ENCODE assay signal across 1 cellular context in the genomic region with DNA sequence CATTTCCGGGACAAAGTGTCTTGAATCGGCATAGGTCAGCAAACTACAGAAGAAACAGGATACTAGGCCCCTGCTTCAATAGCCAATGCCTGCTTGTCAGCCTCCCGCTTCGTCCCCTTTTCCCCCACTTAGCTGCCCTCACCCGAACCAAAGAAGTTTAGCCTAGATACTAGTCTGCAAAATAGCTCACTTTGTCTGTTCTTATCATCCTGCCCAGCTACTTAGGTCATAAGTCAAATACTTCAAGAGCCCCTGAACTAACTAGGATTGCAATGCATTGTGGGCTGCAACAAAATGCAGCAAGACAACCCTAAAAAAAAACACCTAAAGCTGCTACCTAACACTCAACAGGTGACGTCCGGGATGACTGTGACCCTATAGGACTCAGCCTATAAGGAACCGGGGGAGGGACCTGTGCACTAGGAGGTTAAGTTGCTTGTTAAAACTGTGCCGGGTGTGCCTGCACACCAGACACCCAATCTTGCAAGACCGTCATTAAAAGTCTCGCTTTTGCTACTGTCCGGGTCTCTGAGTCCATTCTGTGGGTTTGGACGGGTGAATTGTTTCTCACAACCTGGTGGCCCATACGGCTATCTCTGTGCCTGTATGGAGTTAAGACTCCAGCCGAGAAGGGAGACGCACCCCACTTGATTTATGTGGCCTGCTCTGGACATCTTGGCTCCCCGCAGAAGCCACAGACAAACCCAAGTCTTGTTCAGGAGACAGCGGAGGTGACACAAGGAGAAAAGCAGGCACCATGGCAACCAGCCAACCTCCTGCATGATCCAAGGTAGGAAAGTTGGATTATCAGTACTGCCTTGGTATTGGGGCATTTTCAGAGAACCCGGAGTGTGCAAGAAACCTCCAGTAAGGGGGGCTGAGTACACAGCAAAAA.
A peak's percentile ranks its signal among the peaks of the same experiment; 100 is the strongest.
TF ChIP-seq lines count a peak whose summit lies in the region.

No MANE protein-coding gene starts in this region.

TF ChIP-seq in K562, 482 proteins besides CTCF, POLR2A, EP300 and RAD21 (continued from another document and continues in another):
- TF ChIP-seq NFIX (CRISPR knock-in tag; IDR thresholded peaks at IDR 0.05; ENCODE audit: low read depth) (no peak), HMGN3 (IDR thresholded peaks at IDR 0.05; ENCODE audit: borderline replicate concordance, extremely low read depth, insufficient read length, low read depth, low read length) (no peak), BHLHE40 (IDR thresholded peaks at IDR 0.05; ENCODE audit: low read length) (no peak), BRD4 (IDR thresholded peaks at IDR 0.05) (no peak), FOSL1 (tag; conservative IDR thresholded peaks at IDR 0.05) (no peak), ZFX (CRISPR knock-in tag; IDR thresholded peaks at IDR 0.05) (no peak), ZNF140 (CRISPR knock-in tag; IDR thresholded peaks at IDR 0.05) (no peak), MCM3 (IDR thresholded peaks at IDR 0.05) (no peak), ZNF316 (IDR thresholded peaks at IDR 0.05) (0 out of 2 replicates have a peak, but pooled peaks have one; percentile 6), PCBP1 (IDR thresholded peaks at IDR 0.05; ENCODE audit: low read depth, low read length, poor library complexity, severe bottlenecking) (no peak), KDM2B (CRISPR knock-in tag; IDR thresholded peaks at IDR 0.05) (no peak), HEY1 (CRISPR knock-in tag; IDR thresholded peaks at IDR 0.05; ENCODE audit: borderline replicate concordance) (no peak), RBM39 (optimal IDR thresholded peaks at IDR 0.05; ENCODE audit: low read depth, low read length) (no peak), XRCC3 (IDR thresholded peaks at IDR 0.05) (no peak), PHB2 (IDR thresholded peaks at IDR 0.05; ENCODE audit: low read depth) (no peak), SRSF9 (IDR thresholded peaks at IDR 0.05; ENCODE audit: borderline replicate concordance, low read depth, low read length) (no peak), EGR1 (conservative IDR thresholded peaks at IDR 0.05) (no peak), ARID1B (IDR thresholded peaks at IDR 0.05) (peak; percentile 44; the same call in 1 of the 2 replicates), ETV5 (CRISPR knock-in tag; IDR thresholded peaks at IDR 0.05; ENCODE audit: low read depth) (no peak), BMI1 (IDR thresholded peaks at IDR 0.05; ENCODE audit: low read length) (no peak), RBFOX2 (IDR thresholded peaks at IDR 0.05; ENCODE audit: low read depth, low read length) (no peak), RBM14 (IDR thresholded peaks at IDR 0.05; ENCODE audit: borderline replicate concordance, insufficient read depth, low read depth, low read length) (no peak), GTF2E2 (tag; IDR thresholded peaks at IDR 0.05) (no peak), SLC30A9 (CRISPR knock-in tag; IDR thresholded peaks at IDR 0.05) (no peak), SREBF2 (CRISPR knock-in tag; IDR thresholded peaks at IDR 0.05) (no peak), ZNF766 (CRISPR knock-in tag; conservative IDR thresholded peaks at IDR 0.05) (peak; percentile 89), ZNF143 (CRISPR knock-in tag; IDR thresholded peaks at IDR 0.05) (peak; percentile 45; the same call in 1 of the 2 replicates), TAL1 (IDR thresholded peaks at IDR 0.05) (peak; percentile 17; the same call in 1 of the 2 replicates), TAF7 (tag; IDR thresholded peaks at IDR 0.05) (no peak)
- TF ChIP-seq, protein P1, sequence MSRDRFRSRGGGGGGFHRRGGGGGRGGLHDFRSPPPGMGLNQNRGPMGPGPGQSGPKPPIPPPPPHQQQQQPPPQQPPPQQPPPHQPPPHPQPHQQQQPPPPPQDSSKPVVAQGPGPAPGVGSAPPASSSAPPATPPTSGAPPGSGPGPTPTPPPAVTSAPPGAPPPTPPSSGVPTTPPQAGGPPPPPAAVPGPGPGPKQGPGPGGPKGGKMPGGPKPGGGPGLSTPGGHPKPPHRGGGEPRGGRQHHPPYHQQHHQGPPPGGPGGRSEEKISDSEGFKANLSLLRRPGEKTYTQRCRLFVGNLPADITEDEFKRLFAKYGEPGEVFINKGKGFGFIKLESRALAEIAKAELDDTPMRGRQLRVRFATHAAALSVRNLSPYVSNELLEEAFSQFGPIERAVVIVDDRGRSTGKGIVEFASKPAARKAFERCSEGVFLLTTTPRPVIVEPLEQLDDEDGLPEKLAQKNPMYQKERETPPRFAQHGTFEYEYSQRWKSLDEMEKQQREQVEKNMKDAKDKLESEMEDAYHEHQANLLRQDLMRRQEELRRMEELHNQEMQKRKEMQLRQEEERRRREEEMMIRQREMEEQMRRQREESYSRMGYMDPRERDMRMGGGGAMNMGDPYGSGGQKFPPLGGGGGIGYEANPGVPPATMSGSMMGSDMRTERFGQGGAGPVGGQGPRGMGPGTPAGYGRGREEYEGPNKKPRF (IDR thresholded peaks at IDR 0.05; ENCODE audit: low read depth, low read length), result no peak
- TF ChIP-seq, protein P2, sequence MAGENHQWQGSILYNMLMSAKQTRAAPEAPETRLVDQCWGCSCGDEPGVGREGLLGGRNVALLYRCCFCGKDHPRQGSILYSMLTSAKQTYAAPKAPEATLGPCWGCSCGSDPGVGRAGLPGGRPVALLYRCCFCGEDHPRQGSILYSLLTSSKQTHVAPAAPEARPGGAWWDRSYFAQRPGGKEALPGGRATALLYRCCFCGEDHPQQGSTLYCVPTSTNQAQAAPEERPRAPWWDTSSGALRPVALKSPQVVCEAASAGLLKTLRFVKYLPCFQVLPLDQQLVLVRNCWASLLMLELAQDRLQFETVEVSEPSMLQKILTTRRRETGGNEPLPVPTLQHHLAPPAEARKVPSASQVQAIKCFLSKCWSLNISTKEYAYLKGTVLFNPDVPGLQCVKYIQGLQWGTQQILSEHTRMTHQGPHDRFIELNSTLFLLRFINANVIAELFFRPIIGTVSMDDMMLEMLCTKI (IDR thresholded peaks at IDR 0.05; ENCODE audit: partially characterized antibody), result no peak
- TF ChIP-seq, protein P3, sequence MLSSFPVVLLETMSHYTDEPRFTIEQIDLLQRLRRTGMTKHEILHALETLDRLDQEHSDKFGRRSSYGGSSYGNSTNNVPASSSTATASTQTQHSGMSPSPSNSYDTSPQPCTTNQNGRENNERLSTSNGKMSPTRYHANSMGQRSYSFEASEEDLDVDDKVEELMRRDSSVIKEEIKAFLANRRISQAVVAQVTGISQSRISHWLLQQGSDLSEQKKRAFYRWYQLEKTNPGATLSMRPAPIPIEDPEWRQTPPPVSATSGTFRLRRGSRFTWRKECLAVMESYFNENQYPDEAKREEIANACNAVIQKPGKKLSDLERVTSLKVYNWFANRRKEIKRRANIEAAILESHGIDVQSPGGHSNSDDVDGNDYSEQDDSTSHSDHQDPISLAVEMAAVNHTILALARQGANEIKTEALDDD (IDR thresholded peaks at IDR 0.05), result peak; percentile 91
- TF ChIP-seq, protein P4, sequence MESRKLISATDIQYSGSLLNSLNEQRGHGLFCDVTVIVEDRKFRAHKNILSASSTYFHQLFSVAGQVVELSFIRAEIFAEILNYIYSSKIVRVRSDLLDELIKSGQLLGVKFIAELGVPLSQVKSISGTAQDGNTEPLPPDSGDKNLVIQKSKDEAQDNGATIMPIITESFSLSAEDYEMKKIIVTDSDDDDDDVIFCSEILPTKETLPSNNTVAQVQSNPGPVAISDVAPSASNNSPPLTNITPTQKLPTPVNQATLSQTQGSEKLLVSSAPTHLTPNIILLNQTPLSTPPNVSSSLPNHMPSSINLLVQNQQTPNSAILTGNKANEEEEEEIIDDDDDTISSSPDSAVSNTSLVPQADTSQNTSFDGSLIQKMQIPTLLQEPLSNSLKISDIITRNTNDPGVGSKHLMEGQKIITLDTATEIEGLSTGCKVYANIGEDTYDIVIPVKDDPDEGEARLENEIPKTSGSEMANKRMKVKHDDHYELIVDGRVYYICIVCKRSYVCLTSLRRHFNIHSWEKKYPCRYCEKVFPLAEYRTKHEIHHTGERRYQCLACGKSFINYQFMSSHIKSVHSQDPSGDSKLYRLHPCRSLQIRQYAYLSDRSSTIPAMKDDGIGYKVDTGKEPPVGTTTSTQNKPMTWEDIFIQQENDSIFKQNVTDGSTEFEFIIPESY (CRISPR knock-in tag; IDR thresholded peaks at IDR 0.05), result no peak
- TF ChIP-seq, protein P5, sequence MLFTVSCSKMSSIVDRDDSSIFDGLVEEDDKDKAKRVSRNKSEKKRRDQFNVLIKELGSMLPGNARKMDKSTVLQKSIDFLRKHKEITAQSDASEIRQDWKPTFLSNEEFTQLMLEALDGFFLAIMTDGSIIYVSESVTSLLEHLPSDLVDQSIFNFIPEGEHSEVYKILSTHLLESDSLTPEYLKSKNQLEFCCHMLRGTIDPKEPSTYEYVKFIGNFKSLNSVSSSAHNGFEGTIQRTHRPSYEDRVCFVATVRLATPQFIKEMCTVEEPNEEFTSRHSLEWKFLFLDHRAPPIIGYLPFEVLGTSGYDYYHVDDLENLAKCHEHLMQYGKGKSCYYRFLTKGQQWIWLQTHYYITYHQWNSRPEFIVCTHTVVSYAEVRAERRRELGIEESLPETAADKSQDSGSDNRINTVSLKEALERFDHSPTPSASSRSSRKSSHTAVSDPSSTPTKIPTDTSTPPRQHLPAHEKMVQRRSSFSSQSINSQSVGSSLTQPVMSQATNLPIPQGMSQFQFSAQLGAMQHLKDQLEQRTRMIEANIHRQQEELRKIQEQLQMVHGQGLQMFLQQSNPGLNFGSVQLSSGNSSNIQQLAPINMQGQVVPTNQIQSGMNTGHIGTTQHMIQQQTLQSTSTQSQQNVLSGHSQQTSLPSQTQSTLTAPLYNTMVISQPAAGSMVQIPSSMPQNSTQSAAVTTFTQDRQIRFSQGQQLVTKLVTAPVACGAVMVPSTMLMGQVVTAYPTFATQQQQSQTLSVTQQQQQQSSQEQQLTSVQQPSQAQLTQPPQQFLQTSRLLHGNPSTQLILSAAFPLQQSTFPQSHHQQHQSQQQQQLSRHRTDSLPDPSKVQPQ (CRISPR knock-in tag; IDR thresholded peaks at IDR 0.05; ENCODE audit: borderline replicate concordance), result no peak
- TF ChIP-seq, protein P6, sequence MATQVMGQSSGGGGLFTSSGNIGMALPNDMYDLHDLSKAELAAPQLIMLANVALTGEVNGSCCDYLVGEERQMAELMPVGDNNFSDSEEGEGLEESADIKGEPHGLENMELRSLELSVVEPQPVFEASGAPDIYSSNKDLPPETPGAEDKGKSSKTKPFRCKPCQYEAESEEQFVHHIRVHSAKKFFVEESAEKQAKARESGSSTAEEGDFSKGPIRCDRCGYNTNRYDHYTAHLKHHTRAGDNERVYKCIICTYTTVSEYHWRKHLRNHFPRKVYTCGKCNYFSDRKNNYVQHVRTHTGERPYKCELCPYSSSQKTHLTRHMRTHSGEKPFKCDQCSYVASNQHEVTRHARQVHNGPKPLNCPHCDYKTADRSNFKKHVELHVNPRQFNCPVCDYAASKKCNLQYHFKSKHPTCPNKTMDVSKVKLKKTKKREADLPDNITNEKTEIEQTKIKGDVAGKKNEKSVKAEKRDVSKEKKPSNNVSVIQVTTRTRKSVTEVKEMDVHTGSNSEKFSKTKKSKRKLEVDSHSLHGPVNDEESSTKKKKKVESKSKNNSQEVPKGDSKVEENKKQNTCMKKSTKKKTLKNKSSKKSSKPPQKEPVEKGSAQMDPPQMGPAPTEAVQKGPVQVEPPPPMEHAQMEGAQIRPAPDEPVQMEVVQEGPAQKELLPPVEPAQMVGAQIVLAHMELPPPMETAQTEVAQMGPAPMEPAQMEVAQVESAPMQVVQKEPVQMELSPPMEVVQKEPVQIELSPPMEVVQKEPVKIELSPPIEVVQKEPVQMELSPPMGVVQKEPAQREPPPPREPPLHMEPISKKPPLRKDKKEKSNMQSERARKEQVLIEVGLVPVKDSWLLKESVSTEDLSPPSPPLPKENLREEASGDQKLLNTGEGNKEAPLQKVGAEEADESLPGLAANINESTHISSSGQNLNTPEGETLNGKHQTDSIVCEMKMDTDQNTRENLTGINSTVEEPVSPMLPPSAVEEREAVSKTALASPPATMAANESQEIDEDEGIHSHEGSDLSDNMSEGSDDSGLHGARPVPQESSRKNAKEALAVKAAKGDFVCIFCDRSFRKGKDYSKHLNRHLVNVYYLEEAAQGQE (CRISPR knock-in tag; IDR thresholded peaks at IDR 0.05; ENCODE audit: low read depth), result no peak
- TF ChIP-seq, protein P7, sequence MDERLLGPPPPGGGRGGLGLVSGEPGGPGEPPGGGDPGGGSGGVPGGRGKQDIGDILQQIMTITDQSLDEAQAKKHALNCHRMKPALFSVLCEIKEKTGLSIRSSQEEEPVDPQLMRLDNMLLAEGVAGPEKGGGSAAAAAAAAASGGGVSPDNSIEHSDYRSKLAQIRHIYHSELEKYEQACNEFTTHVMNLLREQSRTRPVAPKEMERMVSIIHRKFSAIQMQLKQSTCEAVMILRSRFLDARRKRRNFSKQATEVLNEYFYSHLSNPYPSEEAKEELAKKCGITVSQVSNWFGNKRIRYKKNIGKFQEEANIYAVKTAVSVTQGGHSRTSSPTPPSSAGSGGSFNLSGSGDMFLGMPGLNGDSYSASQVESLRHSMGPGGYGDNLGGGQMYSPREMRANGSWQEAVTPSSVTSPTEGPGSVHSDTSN (CRISPR knock-in tag; IDR thresholded peaks at IDR 0.05; ENCODE audit: low read depth), result no peak
- TF ChIP-seq, protein P7 (tag; conservative IDR thresholded peaks at IDR 0.05; ENCODE audit: low read depth), result peak; percentile 73
- TF ChIP-seq, protein P8, sequence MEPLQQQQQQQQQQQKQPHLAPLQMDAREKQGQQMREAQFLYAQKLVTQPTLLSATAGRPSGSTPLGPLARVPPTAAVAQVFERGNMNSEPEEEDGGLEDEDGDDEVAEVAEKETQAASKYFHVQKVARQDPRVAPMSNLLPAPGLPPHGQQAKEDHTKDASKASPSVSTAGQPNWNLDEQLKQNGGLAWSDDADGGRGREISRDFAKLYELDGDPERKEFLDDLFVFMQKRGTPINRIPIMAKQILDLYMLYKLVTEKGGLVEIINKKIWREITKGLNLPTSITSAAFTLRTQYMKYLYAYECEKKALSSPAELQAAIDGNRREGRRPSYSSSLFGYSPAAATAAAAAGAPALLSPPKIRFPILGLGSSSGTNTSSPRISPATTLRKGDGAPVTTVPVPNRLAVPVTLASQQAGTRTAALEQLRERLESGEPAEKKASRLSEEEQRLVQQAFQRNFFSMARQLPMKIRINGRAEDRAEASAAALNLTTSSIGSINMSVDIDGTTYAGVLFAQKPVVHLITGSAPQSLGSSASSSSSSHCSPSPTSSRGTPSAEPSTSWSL (CRISPR knock-in tag; IDR thresholded peaks at IDR 0.05; ENCODE audit: borderline replicate concordance), result no peak
- TF ChIP-seq, protein P9, sequence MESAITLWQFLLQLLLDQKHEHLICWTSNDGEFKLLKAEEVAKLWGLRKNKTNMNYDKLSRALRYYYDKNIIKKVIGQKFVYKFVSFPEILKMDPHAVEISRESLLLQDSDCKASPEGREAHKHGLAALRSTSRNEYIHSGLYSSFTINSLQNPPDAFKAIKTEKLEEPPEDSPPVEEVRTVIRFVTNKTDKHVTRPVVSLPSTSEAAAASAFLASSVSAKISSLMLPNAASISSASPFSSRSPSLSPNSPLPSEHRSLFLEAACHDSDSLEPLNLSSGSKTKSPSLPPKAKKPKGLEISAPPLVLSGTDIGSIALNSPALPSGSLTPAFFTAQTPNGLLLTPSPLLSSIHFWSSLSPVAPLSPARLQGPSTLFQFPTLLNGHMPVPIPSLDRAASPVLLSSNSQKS (CRISPR knock-in tag; IDR thresholded peaks at IDR 0.05), result no peak
